Comparison of ENCODE assay signal across 20 cellular contexts in genomic region chr3:161253711-161254110, GRCh38.
"Had no signal": no experiment of that assay in that cellular context is flagged by ENCODE, and none has a peak within 500 bp of the region (broad histone marks: within the 10 kb centered on the region; RNA-seq: fewer than 3 reads in every experiment).

No MANE protein-coding gene starts in this region.

- H3K9me3 Mint-ChIP-seq: activated CD4-positive, alpha-beta T cell treated with anti-CD3 and anti-CD28 coated beads, Interleukin-2, amount 10 ng/mL, durations not matched to agents 7 days and 5 days; activated naive CD8-positive, alpha-beta T cell treated with anti-CD3 and anti-CD28 coated beads, Interleukin-2, amount 50 U/mL, for 24 hours; activated T-helper 1 cell treated with anti-CD3 and anti-CD28 coated beads, Interleukin-12 subunit alpha, Interleukin-12 subunit beta, Interleukin-2, Interleukin-4 antibody, amounts not matched to agents 30 ng/mL and 10 ng/mL and 1 ng/mL, durations not matched to agents 14 hours and 24 hours and 36 hours; naive thymus-derived CD4-positive, alpha-beta T cell; stimulated activated naive B cell treated with anti-CD40 and anti-IgM and Interleukin-4, amounts not matched to agents 10 μg/mL and 1 μg/mL and 100 μg/mL, for 72 hours had no signal

- ATAC-seq: activated CD4-positive, CD25-positive, alpha-beta regulatory T cell treated with anti-CD3 and anti-CD28 coated beads, Interleukin-2, amount 50 U/mL, for 24 hours; activated CD8-positive, alpha-beta T cell treated with anti-CD3 and anti-CD28 coated beads, Interleukin-2, amount 10 ng/mL, durations not matched to agents 7 days and 5 days; activated naive CD8-positive, alpha-beta T cell treated with anti-CD3 and anti-CD28 coated beads, Interleukin-2, amount 50 U/mL, for 24 hours; body of pancreas; left lung; naive thymus-derived CD4-positive, alpha-beta T cell; stimulated activated naive B cell treated with anti-CD40 and anti-IgM and Interleukin-4, amounts not matched to agents 10 μg/mL and 1 μg/mL and 100 μg/mL, for 72 hours had no signal

- H3K4me3 ChIP-seq: body of pancreas, left lung, transverse colon had no signal

- H3K27me3 Mint-ChIP-seq: activated CD4-positive, alpha-beta T cell treated with anti-CD3 and anti-CD28 coated beads, Interleukin-2, amount 10 ng/mL, durations not matched to agents 7 days and 5 days; activated naive CD8-positive, alpha-beta T cell treated with anti-CD3 and anti-CD28 coated beads, Interleukin-2, amount 50 U/mL, for 24 hours; naive thymus-derived CD4-positive, alpha-beta T cell; progenitor cell of endocrine pancreas; stimulated activated naive B cell treated with anti-CD40 and anti-IgM and Interleukin-4, amounts not matched to agents 10 μg/mL and 1 μg/mL and 100 μg/mL, for 72 hours had no signal

- H3K4me1 ChIP-seq: left lung, transverse colon had no signal

- H3K9me3 ChIP-seq: body of pancreas, left lung, transverse colon had no signal

- H3K4me1 Mint-ChIP-seq: activated CD4-positive, alpha-beta T cell treated with anti-CD3 and anti-CD28 coated beads, Interleukin-2, amount 10 ng/mL, durations not matched to agents 7 days and 5 days; stimulated activated naive B cell treated with anti-CD40 and anti-IgM and Interleukin-4, amounts not matched to agents 10 μg/mL and 1 μg/mL and 100 μg/mL, for 72 hours had no signal

- H3K27ac ChIP-seq: body of pancreas, epithelial cell of prostate, left lung, transverse colon had no signal

- DNase-seq: activated CD4-positive, alpha-beta T cell treated with anti-CD3 and anti-CD28 coated beads, Interleukin-2, amount 10 ng/mL, durations not matched to agents 7 days and 5 days; activated CD8-positive, alpha-beta T cell treated with anti-CD3 and anti-CD28 coated beads, Interleukin-2, amount 10 ng/mL, durations not matched to agents 7 days and 5 days; activated gamma-delta T cell; activated naive CD4-positive, alpha-beta T cell treated with anti-CD3 and anti-CD28 coated beads, Interleukin-2, amount 50 U/mL, for 16 hours; activated naive CD8-positive, alpha-beta T cell treated with anti-CD3 and anti-CD28 coated beads, Interleukin-2, amount 50 U/mL, for 24 hours; anterior cingulate cortex; body of pancreas; caudate nucleus; effector memory CD4-positive, alpha-beta T cell; left lung; naive thymus-derived CD4-positive, alpha-beta T cell; retina; stimulated activated CD4-positive, alpha-beta T cell treated with anti-CD3 and anti-CD28 coated beads, Interleukin-2, amount 100 ng/mL, for 48 hours; stimulated activated CD8-positive, alpha-beta memory T cell treated with anti-CD3 and anti-CD28 coated beads, Interleukin-4, amount 100 ng/mL, for 48 hours; stimulated activated naive B cell treated with anti-CD40 and anti-IgM and Interleukin-4, amounts not matched to agents 10 μg/mL and 1 μg/mL and 100 μg/mL, for 72 hours; transverse colon had no signal

- H3K27me3 ChIP-seq: body of pancreas, left lung, transverse colon had no signal

- H3K4me3 Mint-ChIP-seq: activated CD4-positive, alpha-beta T cell treated with anti-CD3 and anti-CD28 coated beads, Interleukin-2, amount 10 ng/mL, durations not matched to agents 7 days and 5 days; activated CD8-positive, alpha-beta T cell treated with anti-CD3 and anti-CD28 coated beads, Interleukin-2, amount 10 ng/mL, durations not matched to agents 7 days and 5 days; activated naive CD8-positive, alpha-beta T cell treated with anti-CD3 and anti-CD28 coated beads, Interleukin-2, amount 50 U/mL, for 24 hours; activated T-helper 1 cell treated with anti-CD3 and anti-CD28 coated beads, Interleukin-12 subunit alpha, Interleukin-12 subunit beta, Interleukin-2, Interleukin-4 antibody, amounts not matched to agents 30 ng/mL and 10 ng/mL and 1 ng/mL, durations not matched to agents 14 hours and 24 hours and 36 hours; naive thymus-derived CD4-positive, alpha-beta T cell; stimulated activated naive B cell treated with anti-CD40 and anti-IgM and Interleukin-4, amounts not matched to agents 10 μg/mL and 1 μg/mL and 100 μg/mL, for 72 hours had no signal

- H3K27ac Mint-ChIP-seq: activated CD4-positive, alpha-beta T cell treated with anti-CD3 and anti-CD28 coated beads, Interleukin-2, amount 10 ng/mL, durations not matched to agents 7 days and 5 days; activated CD8-positive, alpha-beta T cell treated with anti-CD3 and anti-CD28 coated beads, Interleukin-2, amount 10 ng/mL, durations not matched to agents 7 days and 5 days; activated naive CD8-positive, alpha-beta T cell treated with anti-CD3 and anti-CD28 coated beads, Interleukin-2, amount 50 U/mL, for 24 hours; activated T-helper 1 cell treated with anti-CD3 and anti-CD28 coated beads, Interleukin-12 subunit alpha, Interleukin-12 subunit beta, Interleukin-2, Interleukin-4 antibody, amounts not matched to agents 30 ng/mL and 10 ng/mL and 1 ng/mL, durations not matched to agents 14 hours and 24 hours and 36 hours; stimulated activated naive B cell treated with anti-CD40 and anti-IgM and Interleukin-4, amounts not matched to agents 10 μg/mL and 1 μg/mL and 100 μg/mL, for 72 hours had no signal
